Comparison of ENCODE assay signal across 1 cellular context in the genomic region with DNA sequence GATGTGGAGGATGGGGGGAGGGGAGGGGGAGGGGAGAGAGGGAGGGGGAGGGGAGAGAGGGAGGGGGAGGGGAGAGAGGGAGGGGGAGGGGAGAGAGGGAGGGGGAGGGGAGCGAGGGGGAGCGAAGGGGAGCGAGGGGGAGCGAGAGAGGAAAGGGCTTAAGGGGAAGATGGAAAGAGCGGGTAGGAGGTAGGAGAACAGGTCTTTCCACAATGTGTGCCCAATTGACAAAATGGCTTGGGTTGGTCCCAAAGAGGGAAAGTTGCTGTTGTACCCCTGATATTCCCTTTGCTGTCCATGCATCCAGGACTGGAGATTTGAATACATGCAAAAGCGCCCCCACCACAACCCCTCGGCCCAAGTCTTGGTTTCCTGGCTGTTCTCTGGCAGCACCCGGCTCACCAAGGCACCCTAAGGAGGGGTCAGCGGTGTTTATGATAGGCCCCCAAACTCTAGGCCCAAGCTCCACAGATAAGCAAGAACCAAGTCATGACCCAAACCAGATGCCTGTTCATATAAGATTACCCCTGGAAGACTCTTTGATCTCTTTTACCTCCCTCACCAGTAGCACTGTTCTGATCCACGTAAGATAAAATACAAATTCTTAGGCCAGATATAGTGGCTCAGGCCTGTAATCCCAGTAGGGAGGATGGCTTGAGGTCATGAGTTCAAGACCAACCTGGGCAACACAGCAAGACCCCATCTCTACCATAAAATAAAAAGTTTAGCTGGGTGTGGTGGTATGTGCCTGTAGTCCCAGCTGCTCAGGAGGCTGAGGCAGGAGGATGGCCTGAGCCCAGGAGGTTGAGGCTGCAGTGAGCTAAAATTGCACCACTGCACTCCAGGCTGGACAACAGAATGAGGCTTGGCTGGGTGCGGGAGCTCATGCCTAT.
TF ChIP-seq lines count a peak whose summit lies in the region.

No MANE protein-coding gene starts in this region.

TF ChIP-seq in IMR-90, 13 proteins besides CTCF, POLR2A, EP300 and RAD21:
- TF ChIP-seq MAFK (IDR thresholded peaks at IDR 0.05; ENCODE audit: low read depth, low read length), result no peak
- no peak for TF ChIP-seq FOS (IDR thresholded peaks at IDR 0.05; ENCODE audit: low read depth, low read length)
- TF ChIP-seq NFE2L2 (IDR thresholded peaks at IDR 0.05; ENCODE audit: low read depth, low read length), result no peak
- TF ChIP-seq RCOR1 (IDR thresholded peaks at IDR 0.05; ENCODE audit: insufficient replicate concordance, low read length), result no peak
- TF ChIP-seq BHLHE40 (IDR thresholded peaks at IDR 0.05; ENCODE audit: low read depth, low read length), result no peak
- TF ChIP-seq RFX5 (IDR thresholded peaks at IDR 0.05; ENCODE audit: low read depth, low read length), result no peak
TF ChIP-seq in IMR-90: peak in this region for 0.
